Comparison of ENCODE assay signal across 8 cellular contexts in the genomic region with DNA sequence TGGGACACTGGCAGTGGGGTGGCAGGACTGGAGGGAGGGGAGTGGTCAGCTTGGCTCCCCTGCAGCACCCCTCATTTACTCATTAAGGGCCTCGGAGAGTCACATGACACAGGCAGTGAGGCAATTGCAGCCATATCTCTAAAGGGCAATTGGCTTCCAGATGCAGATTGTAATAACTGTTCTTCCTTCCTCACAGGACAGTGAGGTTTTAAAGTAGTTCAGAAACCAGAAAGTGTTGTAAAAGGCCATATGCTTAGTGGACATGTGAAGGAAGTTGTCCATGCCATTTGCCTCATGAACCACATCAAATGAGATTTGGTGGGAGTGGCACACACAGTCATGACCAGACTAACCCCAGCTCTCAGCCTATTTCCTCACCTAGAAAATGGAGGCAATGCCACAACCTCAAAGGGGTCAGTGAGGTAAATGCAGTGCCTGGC. TPM values are rescaled to one million over a fixed set of nuclear protein-coding genes. Genes with fewer than 3 reads are reported as not detected.
DNase-seq lines count a peak whose midpoint lies in the region; ATAC-seq, FAIRE-seq and TF ChIP-seq lines count a peak whose summit lies in the region.

No MANE protein-coding gene starts in this region.

- TF ChIP-seq POLR2A in H54 (IDR thresholded peaks at IDR 0.05; ENCODE audit: low read depth, low read length) = no peak

- intact Hi-C loops in activated CD4-positive, alpha-beta T cell treated with anti-CD3 and anti-CD28 coated beads, Interleukin-2, amount 10 ng/mL, durations not matched to agents 24 days and 14 days (cut with micrococcal nuclease) = loop anchor here (1.0 to 2.0 kb wide), 2 partner anchors 8 to 21 kb away; a partner anchor contains a TSS

- no peaks in the 10 kb centered on the region for H3K27me3 Mint-ChIP-seq in activated CD4-positive, alpha-beta T cell treated with anti-CD3 and anti-CD28 coated beads, Interleukin-2, amount 10 ng/mL, durations not matched to agents 24 days and 14 days
- H3K27me3 Mint-ChIP-seq in activated CD4-positive, alpha-beta memory T cell treated with anti-CD3 and anti-CD28 coated beads, Interleukin-2, amount 10 ng/mL, durations not matched to agents 7 days and 5 days = no peaks in the 10 kb centered on the region
- H3K27me3 Mint-ChIP-seq in stimulated activated naive B cell treated with anti-CD40 and anti-IgM and Interleukin-4, amounts not matched to agents 10 μg/mL and 1 μg/mL and 100 μg/mL, for 72 hours = no peaks in the 10 kb centered on the region

- H3K4me1 Mint-ChIP-seq in activated CD4-positive, alpha-beta T cell treated with anti-CD3 and anti-CD28 coated beads, Interleukin-2, amount 10 ng/mL, durations not matched to agents 24 days and 14 days = peaks cover 26% of the 10 kb centered on the region
- peaks cover 58% of the 10 kb centered on the region for H3K4me1 Mint-ChIP-seq in activated CD4-positive, alpha-beta memory T cell treated with anti-CD3 and anti-CD28 coated beads, Interleukin-2, amount 10 ng/mL, durations not matched to agents 7 days and 5 days
- peaks cover 15 to 27% of the 10 kb centered on the region in 2 donors for H3K4me1 Mint-ChIP-seq in stimulated activated naive B cell treated with anti-CD40 and anti-IgM and Interleukin-4, amounts not matched to agents 10 μg/mL and 1 μg/mL and 100 μg/mL, for 72 hours

- FAIRE-seq in H54 (lab: Jason Lieb, UNC) = no peak

- CTCF ChIA-PET in activated CD4-positive, alpha-beta memory T cell treated with anti-CD3 and anti-CD28 coated beads, Interleukin-2, amount 10 ng/mL, durations not matched to agents 7 days and 5 days (lab: Charles Lee) = interaction anchor here (0.8 to 2.2 kb wide), 4 partner anchors 11 to 45 kb away, joined by 3 to 6 read pairs (median 4); a partner anchor contains a TSS

- peaks cover 15% of the 10 kb centered on the region for H3K36me3 Mint-ChIP-seq in activated CD4-positive, alpha-beta T cell treated with anti-CD3 and anti-CD28 coated beads, Interleukin-2, amount 10 ng/mL, durations not matched to agents 24 days and 14 days (ENCODE audit: low read depth)
- peaks cover 43% of the 10 kb centered on the region for H3K36me3 Mint-ChIP-seq in activated CD4-positive, alpha-beta memory T cell treated with anti-CD3 and anti-CD28 coated beads, Interleukin-2, amount 10 ng/mL, durations not matched to agents 7 days and 5 days (ENCODE audit: low read depth)
- peaks cover 5 to 12% of the 10 kb centered on the region in 2 donors for H3K36me3 Mint-ChIP-seq in stimulated activated naive B cell treated with anti-CD40 and anti-IgM and Interleukin-4, amounts not matched to agents 10 μg/mL and 1 μg/mL and 100 μg/mL, for 72 hours

- no peaks in the 10 kb centered on the region for H3K9me3 Mint-ChIP-seq in activated CD4-positive, alpha-beta T cell treated with anti-CD3 and anti-CD28 coated beads, Interleukin-2, amount 10 ng/mL, durations not matched to agents 24 days and 14 days
- no peaks in the 10 kb centered on the region for H3K9me3 Mint-ChIP-seq in activated CD4-positive, alpha-beta memory T cell treated with anti-CD3 and anti-CD28 coated beads, Interleukin-2, amount 10 ng/mL, durations not matched to agents 7 days and 5 days
- no peaks in the 10 kb centered on the region for H3K9me3 Mint-ChIP-seq in stimulated activated naive B cell treated with anti-CD40 and anti-IgM and Interleukin-4, amounts not matched to agents 10 μg/mL and 1 μg/mL and 100 μg/mL, for 72 hours

- H3K4me3 Mint-ChIP-seq in activated CD4-positive, alpha-beta T cell treated with anti-CD3 and anti-CD28 coated beads, Interleukin-2, amount 10 ng/mL, durations not matched to agents 24 days and 14 days = peak overlapping the region; percentile 51
- H3K4me3 Mint-ChIP-seq in activated CD4-positive, alpha-beta memory T cell treated with anti-CD3 and anti-CD28 coated beads, Interleukin-2, amount 10 ng/mL, durations not matched to agents 7 days and 5 days = no peak overlapping the region
- H3K4me3 Mint-ChIP-seq in stimulated activated naive B cell treated with anti-CD40 and anti-IgM and Interleukin-4, amounts not matched to agents 10 μg/mL and 1 μg/mL and 100 μg/mL, for 72 hours = no peak overlapping the region

- POLR2A ChIA-PET in activated CD4-positive, alpha-beta memory T cell treated with anti-CD3 and anti-CD28 coated beads, Interleukin-2, amount 10 ng/mL, durations not matched to agents 7 days and 5 days (lab: Charles Lee) = interaction anchor here (1.0 to 2.5 kb wide), 5 partner anchors 10 to 47 kb away, joined by 3 to 15 read pairs (median 3); a partner anchor contains a TSS

- DNase-seq in activated CD4-positive, alpha-beta T cell treated with anti-CD3 and anti-CD28 coated beads, Interleukin-2, amount 10 ng/mL, durations not matched to agents 24 days and 14 days = peak; percentile 72
- DNase-seq in activated CD4-positive, alpha-beta T cell treated with anti-CD3 and anti-CD28 coated beads for 48 hours = no peak
- peak; percentile 50 for DNase-seq in activated CD4-positive, alpha-beta memory T cell treated with anti-CD3 and anti-CD28 coated beads, Interleukin-2, amount 10 ng/mL, durations not matched to agents 7 days and 5 days
- DNase-seq in iPS-NIHi11 (ENCODE audit: low spot score) = peak; percentile 51
- DNase-seq in stimulated activated naive B cell treated with anti-CD40 and anti-IgM and Interleukin-4, amounts not matched to agents 10 μg/mL and 1 μg/mL and 100 μg/mL, for 72 hours = no peak
- DNase-seq in NCI-H345 (lab: John Stamatoyannopoulos, UW) = no peak
- DNase-seq in GDM1 (lab: John Stamatoyannopoulos, UW) = no peak
- no peak for DNase-seq in H54 (ENCODE audit: insufficient read length, low spot score)

- peak overlapping the region; percentile 85 for H3K27ac Mint-ChIP-seq in activated CD4-positive, alpha-beta T cell treated with anti-CD3 and anti-CD28 coated beads, Interleukin-2, amount 10 ng/mL, durations not matched to agents 24 days and 14 days
- H3K27ac Mint-ChIP-seq in activated CD4-positive, alpha-beta memory T cell treated with anti-CD3 and anti-CD28 coated beads, Interleukin-2, amount 10 ng/mL, durations not matched to agents 7 days and 5 days = peak overlapping the region; percentile 93
- peak overlapping the region; percentile 51 for H3K27ac Mint-ChIP-seq in stimulated activated naive B cell treated with anti-CD40 and anti-IgM and Interleukin-4, amounts not matched to agents 10 μg/mL and 1 μg/mL and 100 μg/mL, for 72 hours

- peak; percentile 18 to 29 for ATAC-seq in stimulated activated naive B cell treated with anti-CD40 and anti-IgM and Interleukin-4, amounts not matched to agents 10 μg/mL and 1 μg/mL and 100 μg/mL, for 72 hours (replicated peaks)

RNA-seq across cellular contexts. Expression of a gene that starts 11.1 kb away (rescaled TPM):
- total RNA-seq in activated CD4-positive, alpha-beta T cell treated with anti-CD3 and anti-CD28 coated beads, Interleukin-2, amount 10 ng/mL, durations not matched to agents 24 days and 14 days = 62.4 and 64.7 TPM in 2 replicates
- 10 to 100 TPM; 41.2 to 43.1 TPM for total RNA-seq in activated CD4-positive, alpha-beta memory T cell treated with anti-CD3 and anti-CD28 coated beads, Interleukin-2, amount 10 ng/mL, durations not matched to agents 7 days and 5 days

RNA-seq across cellular contexts. Expression of a gene that starts 11.9 kb away (rescaled TPM):
- total RNA-seq in activated CD4-positive, alpha-beta T cell treated with anti-CD3 and anti-CD28 coated beads, Interleukin-2, amount 10 ng/mL, durations not matched to agents 24 days and 14 days = 10.5 and 10.6 TPM in 2 replicates
- 10 to 100 TPM; 30.7 to 32.3 TPM for total RNA-seq in activated CD4-positive, alpha-beta memory T cell treated with anti-CD3 and anti-CD28 coated beads, Interleukin-2, amount 10 ng/mL, durations not matched to agents 7 days and 5 days

RNA-seq across cellular contexts. Expression of a gene that starts 35.7 kb away (rescaled TPM):
- total RNA-seq in activated CD4-positive, alpha-beta T cell treated with anti-CD3 and anti-CD28 coated beads, Interleukin-2, amount 10 ng/mL, durations not matched to agents 24 days and 14 days = 45.1 and 46.2 TPM in 2 replicates
- total RNA-seq in activated CD4-positive, alpha-beta memory T cell treated with anti-CD3 and anti-CD28 coated beads, Interleukin-2, amount 10 ng/mL, durations not matched to agents 7 days and 5 days = 10 to 100 TPM; 26.3 to 27.3 TPM

RNA-seq across cellular contexts. Expression of a gene that starts 42.5 kb away (rescaled TPM):
- total RNA-seq in activated CD4-positive, alpha-beta T cell treated with anti-CD3 and anti-CD28 coated beads, Interleukin-2, amount 10 ng/mL, durations not matched to agents 24 days and 14 days = 152 and 158 TPM in 2 replicates
- total RNA-seq in activated CD4-positive, alpha-beta memory T cell treated with anti-CD3 and anti-CD28 coated beads, Interleukin-2, amount 10 ng/mL, durations not matched to agents 7 days and 5 days = 10 to 100 TPM; 87.5 to 91.9 TPM

RNA-seq across cellular contexts. Expression of a gene that starts 46.0 kb away (rescaled TPM):
- 9.4 and 10.7 TPM in 2 replicates for total RNA-seq in activated CD4-positive, alpha-beta T cell treated with anti-CD3 and anti-CD28 coated beads, Interleukin-2, amount 10 ng/mL, durations not matched to agents 24 days and 14 days
- total RNA-seq in activated CD4-positive, alpha-beta memory T cell treated with anti-CD3 and anti-CD28 coated beads, Interleukin-2, amount 10 ng/mL, durations not matched to agents 7 days and 5 days = 10 to 100 TPM; 17.8 to 18.3 TPM

Comparison
In these comparisons a context has a peak if more than half of its experiments do, and no peak if none do; other contexts are left out.
1. DNase-seq: peak in activated CD4-positive, alpha-beta T cell treated with anti-CD3 and anti-CD28 coated beads, Interleukin-2, amount 10 ng/mL, durations not matched to agents 24 days and 14 days (single experiment), activated CD4-positive, alpha-beta memory T cell treated with anti-CD3 and anti-CD28 coated beads, Interleukin-2, amount 10 ng/mL, durations not matched to agents 7 days and 5 days (single experiment) and iPS-NIHi11 (single experiment); none in activated CD4-positive, alpha-beta T cell treated with anti-CD3 and anti-CD28 coated beads for 48 hours (single experiment), stimulated activated naive B cell treated with anti-CD40 and anti-IgM and Interleukin-4, amounts not matched to agents 10 μg/mL and 1 μg/mL and 100 μg/mL, for 72 hours (single experiment), NCI-H345 (single experiment), GDM1 (single experiment) and H54 (single experiment).
2. Peak in every context shown above with its lines, with median percentiles within 50 percentile points of each other: H3K27ac Mint-ChIP-seq.